18 cellular contexts compared by ENCODE assay signal in the genomic region with DNA sequence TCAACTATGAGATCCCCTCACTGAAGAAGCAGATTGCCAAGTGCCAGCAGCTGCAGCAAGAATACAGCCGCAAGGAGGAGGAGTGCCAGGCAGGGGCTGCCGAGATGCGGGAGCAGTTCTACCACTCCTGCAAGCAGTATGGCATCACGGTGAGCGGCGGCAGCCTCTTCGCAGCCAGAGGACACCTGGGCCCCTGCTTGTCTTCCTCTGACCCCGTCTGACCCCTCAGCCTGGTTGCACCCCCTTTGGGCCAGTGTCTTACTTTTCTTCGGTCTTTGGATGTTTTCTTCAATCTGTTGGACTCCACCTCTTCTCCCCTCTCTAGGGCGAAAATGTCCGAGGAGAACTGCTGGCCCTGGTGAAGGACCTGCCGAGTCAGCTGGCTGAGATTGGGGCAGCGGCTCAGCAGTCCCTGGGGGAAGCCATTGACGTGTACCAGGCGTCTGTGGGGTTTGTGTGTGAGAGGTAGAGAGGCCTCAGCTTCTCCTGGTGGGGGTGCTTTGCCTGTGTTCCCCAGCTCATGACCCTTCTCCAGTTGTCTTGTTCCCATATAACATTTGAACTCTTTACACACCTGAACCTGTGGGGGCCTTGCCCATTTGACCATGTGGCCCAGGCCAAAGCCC. TPM values are rescaled to one million over a fixed set of nuclear protein-coding genes. Genes with fewer than 3 reads are reported as not detected.
A peak's percentile ranks its signal among the peaks of the same experiment; 100 is the strongest.
DNase-seq lines count a peak whose midpoint lies in the region; ATAC-seq and TF ChIP-seq lines count a peak whose summit lies in the region.
"Had no signal": no experiment of that assay in that cellular context is flagged by ENCODE, and none has a peak within 500 bp of the region (broad histone marks: within the 10 kb centered on the region; RNA-seq: fewer than 3 reads in every experiment).

No MANE protein-coding gene starts in this region.

- BruUV-seq in PC-9 (replicated peaks; lab: Mats Ljungman, UMichigan) = no TSS peak

- H3K36me3 ChIP-seq in Loucy (ENCODE audit: insufficient read depth, low read length) (peaks cover 38% of the 10 kb centered on the region; the same call in 1 of the 2 replicates), PC-9 (ENCODE audit: low read depth) (peaks cover 28% of the 10 kb centered on the region; the same call in 1 of the 2 replicates)

- no peak overlapping the region for H3K4me3 Mint-ChIP-seq in activated CD8-positive, alpha-beta T cell treated with anti-CD3 and anti-CD28 coated beads, Interleukin-2, amount 10 ng/mL, durations not matched to agents 7 days and 5 days
- no peak overlapping the region for H3K4me3 Mint-ChIP-seq in activated CD8-positive, alpha-beta T cell treated with anti-CD3 and anti-CD28 coated beads for 36 hours
- H3K4me3 Mint-ChIP-seq in chondrocyte (ENCODE audit: unreplicated experiment) = no peak overlapping the region
- H3K4me3 Mint-ChIP-seq in stimulated activated effector memory CD8-positive, alpha-beta T cell treated with anti-CD3 and anti-CD28 coated beads, Interleukin-12 subunit alpha, Interleukin-12 subunit beta, amount 100 ng/mL, for 72 hours = no peak overlapping the region

- H3K4me2 ChIP-seq in Loucy (ENCODE audit: low read depth, low read length, poor library complexity, severe bottlenecking) = no peak overlapping the region
- no peak overlapping the region for H3K4me2 ChIP-seq in PC-9
- H3K4me2 ChIP-seq: SK-N-SH had no signal

- no peak for ATAC-seq in activated CD8-positive, alpha-beta T cell treated with anti-CD3 and anti-CD28 coated beads, Interleukin-2, amount 10 ng/mL, durations not matched to agents 7 days and 5 days
- no peak for ATAC-seq in activated CD8-positive, alpha-beta T cell treated with anti-CD3 and anti-CD28 coated beads for 36 hours
- ATAC-seq in stimulated activated effector memory CD8-positive, alpha-beta T cell treated with anti-CD3 and anti-CD28 coated beads, Interleukin-12 subunit alpha, Interleukin-12 subunit beta, amount 100 ng/mL, for 72 hours = no peak
- no peak for ATAC-seq in HG03520 (IDR thresholded peaks at IDR 0.05; ENCODE audit: unreplicated experiment)

- H3K9me2 ChIP-seq in Loucy (replicated peaks; ENCODE audit: low read depth, low read length) (no peaks in the 10 kb centered on the region), PC-9 (ENCODE audit: insufficient read depth) (no peaks in the 10 kb centered on the region)
- H3K9me2 ChIP-seq: SK-N-SH had no signal

- no peaks in the 10 kb centered on the region for H3K27me3 ChIP-seq in Loucy (ENCODE audit: insufficient read depth, low read length, poor library complexity, severe bottlenecking)
- no peaks in the 10 kb centered on the region for H3K27me3 ChIP-seq in PC-9 (ENCODE audit: insufficient read depth, low read depth)

- no peak overlapping the region for H3K27ac ChIP-seq in PC-9

- no peak for DNase-seq in activated CD8-positive, alpha-beta T cell treated with anti-CD3 and anti-CD28 coated beads, Interleukin-2, amount 10 ng/mL, durations not matched to agents 7 days and 5 days
- DNase-seq in activated CD8-positive, alpha-beta T cell treated with anti-CD3 and anti-CD28 coated beads for 36 hours = no peak
- DNase-seq in chondrocyte (ENCODE audit: low spot score) (no peak), PC-9 (no peak), LoVo (ENCODE audit: low spot score) (no peak)
- no peak for DNase-seq in stimulated activated effector memory CD8-positive, alpha-beta T cell treated with anti-CD3 and anti-CD28 coated beads, Interleukin-12 subunit alpha, Interleukin-12 subunit beta, amount 100 ng/mL, for 72 hours (ENCODE audit: low spot score in 2 of 2)
- DNase-seq: 8988T; C1 segment of cervical spinal cord; EL; NCI-H146; NCI-H2081 treated with DMSO at 0.1 percent for 48 hours; NCI-H226; NCI-H69; NK-92 treated with Interleukin-12 subunit alpha and Interleukin-12 subunit beta, amount 100 ng/mL, for 24 hours; Right ventricle myocardium superior; SK-N-SH had no signal

- H3K4me3 ChIP-seq in Loucy (ENCODE audit: low read length, poor library complexity, severe bottlenecking) = no peak overlapping the region
- H3K4me3 ChIP-seq in PC-9 = no peak overlapping the region

- peak overlapping the region; percentile 57 for H3K27ac Mint-ChIP-seq in activated CD8-positive, alpha-beta T cell treated with anti-CD3 and anti-CD28 coated beads, Interleukin-2, amount 10 ng/mL, durations not matched to agents 7 days and 5 days
- H3K27ac Mint-ChIP-seq in activated CD8-positive, alpha-beta T cell treated with anti-CD3 and anti-CD28 coated beads for 36 hours = no peak overlapping the region
- H3K27ac Mint-ChIP-seq in chondrocyte (ENCODE audit: unreplicated experiment) = no peak overlapping the region
- H3K27ac Mint-ChIP-seq in stimulated activated effector memory CD8-positive, alpha-beta T cell treated with anti-CD3 and anti-CD28 coated beads, Interleukin-12 subunit alpha, Interleukin-12 subunit beta, amount 100 ng/mL, for 72 hours = peak overlapping the region; percentile 68

- no peaks in the 10 kb centered on the region for H3K9me3 ChIP-seq in Loucy (ENCODE audit: insufficient read depth, low read depth, low read length)
- H3K9me3 ChIP-seq in PC-9 (ENCODE audit: insufficient read depth, low read depth) = no peaks in the 10 kb centered on the region
- H3K9me3 ChIP-seq: SK-N-SH had no signal

- H3F3A ChIP-seq in Loucy (ENCODE audit: low read depth) (0 out of 2 replicates have a peak, but pooled peaks cover 3% of the 10 kb centered on the region), PC-9 (ENCODE audit: insufficient read depth, low read depth) (peaks cover 2% of the 10 kb centered on the region; the same call in 1 of the 2 replicates)

- H2AFZ ChIP-seq in Loucy (ENCODE audit: low read length) (no peak overlapping the region), PC-9 (no peak overlapping the region)

- H3K4me1 ChIP-seq in Loucy (ENCODE audit: insufficient read depth, low read length, poor library complexity, severe bottlenecking) (peaks cover 24% of the 10 kb centered on the region), PC-9 (replicated peaks; ENCODE audit: insufficient read depth) (peaks cover 16% of the 10 kb centered on the region)

- intact Hi-C loops in activated CD8-positive, alpha-beta T cell treated with anti-CD3 and anti-CD28 coated beads for 36 hours (cut with micrococcal nuclease) = no loop called here
- intact Hi-C loops in PC-9 (cut with micrococcal nuclease; ENCODE audit: unreplicated experiment) = no loop called here

- no peaks in the 10 kb centered on the region for H3K27me3 Mint-ChIP-seq in activated CD8-positive, alpha-beta T cell treated with anti-CD3 and anti-CD28 coated beads, Interleukin-2, amount 10 ng/mL, durations not matched to agents 7 days and 5 days (ENCODE audit: low read depth)
- no peaks in the 10 kb centered on the region for H3K27me3 Mint-ChIP-seq in activated CD8-positive, alpha-beta T cell treated with anti-CD3 and anti-CD28 coated beads for 36 hours
- H3K27me3 Mint-ChIP-seq in chondrocyte (ENCODE audit: low read depth) = no peaks in the 10 kb centered on the region

- H3K9ac ChIP-seq in Loucy (ENCODE audit: low read depth, low read length, poor library complexity, severe bottlenecking) = no peak overlapping the region
- H3K9ac ChIP-seq: SK-N-SH had no signal

- CTCF ChIA-PET in activated CD8-positive, alpha-beta T cell treated with anti-CD3 and anti-CD28 coated beads, Interleukin-2, amount 10 ng/mL, durations not matched to agents 7 days and 5 days (lab: Charles Lee) = interaction anchor here (1.4 to 16.6 kb wide), 3 partner anchors 29 to 42 kb away, joined by 3 to 328 read pairs (median 79); a partner anchor contains a TSS
- CTCF ChIA-PET in activated CD8-positive, alpha-beta T cell treated with anti-CD3 and anti-CD28 coated beads for 36 hours (lab: Charles Lee) = interaction anchor here (1.6 to 12.4 kb wide), 2 partner anchors 26 to 30 kb away, joined by 6 to 284 read pairs; a partner anchor contains a TSS
- CTCF ChIA-PET in PC-9 (lab: Charles Lee) = no interaction called here

- peaks cover 6% of the 10 kb centered on the region for H4K20me1 ChIP-seq in Loucy (ENCODE audit: insufficient read depth, low read length, poor library complexity, severe bottlenecking)
- no peaks in the 10 kb centered on the region for H4K20me1 ChIP-seq in PC-9 (ENCODE audit: insufficient read depth)

- H3K4me1 Mint-ChIP-seq in activated CD8-positive, alpha-beta T cell treated with anti-CD3 and anti-CD28 coated beads, Interleukin-2, amount 10 ng/mL, durations not matched to agents 7 days and 5 days (ENCODE audit: low read depth) = peaks cover 23% of the 10 kb centered on the region
- peaks cover 15% of the 10 kb centered on the region for H3K4me1 Mint-ChIP-seq in activated CD8-positive, alpha-beta T cell treated with anti-CD3 and anti-CD28 coated beads for 36 hours (ENCODE audit: low read depth)
- H3K4me1 Mint-ChIP-seq in chondrocyte (ENCODE audit: low read depth) = peaks cover 16% of the 10 kb centered on the region
- H3K4me1 Mint-ChIP-seq in stimulated activated effector memory CD8-positive, alpha-beta T cell treated with anti-CD3 and anti-CD28 coated beads, Interleukin-12 subunit alpha, Interleukin-12 subunit beta, amount 100 ng/mL, for 72 hours = peaks cover 10% of the 10 kb centered on the region

- POLR2A ChIA-PET in activated CD8-positive, alpha-beta T cell treated with anti-CD3 and anti-CD28 coated beads, Interleukin-2, amount 10 ng/mL, durations not matched to agents 7 days and 5 days (lab: Charles Lee) = no interaction called here
- POLR2A ChIA-PET in activated CD8-positive, alpha-beta T cell treated with anti-CD3 and anti-CD28 coated beads for 36 hours (lab: Charles Lee) = no interaction called here
- POLR2A ChIA-PET in PC-9 (lab: Charles Lee; ENCODE audit: unreplicated experiment) = interaction anchor here (0.5 kb wide), 1 partner anchor 1671 kb away, joined by 13 read pairs; no protein-coding TSS in a partner anchor

- no peaks in the 10 kb centered on the region for H3K9me3 Mint-ChIP-seq in activated CD8-positive, alpha-beta T cell treated with anti-CD3 and anti-CD28 coated beads, Interleukin-2, amount 10 ng/mL, durations not matched to agents 7 days and 5 days (ENCODE audit: insufficient read depth)
- H3K9me3 Mint-ChIP-seq in activated CD8-positive, alpha-beta T cell treated with anti-CD3 and anti-CD28 coated beads for 36 hours = no peaks in the 10 kb centered on the region
- H3K9me3 Mint-ChIP-seq in chondrocyte (ENCODE audit: low read depth) = no peaks in the 10 kb centered on the region
- no peaks in the 10 kb centered on the region for H3K9me3 Mint-ChIP-seq in stimulated activated effector memory CD8-positive, alpha-beta T cell treated with anti-CD3 and anti-CD28 coated beads, Interleukin-12 subunit alpha, Interleukin-12 subunit beta, amount 100 ng/mL, for 72 hours

- H3K79me2 ChIP-seq in Loucy (ENCODE audit: insufficient read depth, low read length) (peaks cover 34% of the 10 kb centered on the region), PC-9 (ENCODE audit: low read depth) (peaks cover 20% of the 10 kb centered on the region)

- no peak for TF ChIP-seq CTCF in activated CD8-positive, alpha-beta T cell treated with anti-CD3 and anti-CD28 coated beads for 36 hours (IDR thresholded peaks at IDR 0.05)
- TF ChIP-seq CTCF in Loucy (conservative IDR thresholded peaks at IDR 0.05; ENCODE audit: low read length) (peak; percentile 33), chondrocyte (IDR thresholded peaks at IDR 0.05) (peak; percentile 8), PC-9 (conservative IDR thresholded peaks at IDR 0.05) (no peak)

- peaks cover 52% of the 10 kb centered on the region for H3K36me3 Mint-ChIP-seq in activated CD8-positive, alpha-beta T cell treated with anti-CD3 and anti-CD28 coated beads, Interleukin-2, amount 10 ng/mL, durations not matched to agents 7 days and 5 days (ENCODE audit: low read depth)
- peaks cover 40% of the 10 kb centered on the region for H3K36me3 Mint-ChIP-seq in activated CD8-positive, alpha-beta T cell treated with anti-CD3 and anti-CD28 coated beads for 36 hours (ENCODE audit: low read depth)
- peaks cover 29% of the 10 kb centered on the region for H3K36me3 Mint-ChIP-seq in chondrocyte (ENCODE audit: low read depth)
- peaks cover 77% of the 10 kb centered on the region for H3K36me3 Mint-ChIP-seq in stimulated activated effector memory CD8-positive, alpha-beta T cell treated with anti-CD3 and anti-CD28 coated beads, Interleukin-12 subunit alpha, Interleukin-12 subunit beta, amount 100 ng/mL, for 72 hours

RNA-seq across cellular contexts. Expression of a gene that starts 4.4 kb away (rescaled TPM):
- total RNA-seq in activated CD8-positive, alpha-beta T cell treated with anti-CD3 and anti-CD28 coated beads, Interleukin-2, amount 10 ng/mL, durations not matched to agents 7 days and 5 days = 100 to 1,000 TPM; 186 to 196 TPM
- total RNA-seq in activated CD8-positive, alpha-beta T cell treated with anti-CD3 and anti-CD28 coated beads for 36 hours = 100 to 1,000 TPM; 161 to 171 TPM
- total RNA-seq in chondrocyte (99.2 to 123 TPM (median 105 TPM) in 3 replicates), PC-9 (2021) (147 and 195 TPM in 2 replicates)

RNA-seq across cellular contexts. Expression of a gene that starts 17.6 kb away (rescaled TPM):
- total RNA-seq in activated CD8-positive, alpha-beta T cell treated with anti-CD3 and anti-CD28 coated beads, Interleukin-2, amount 10 ng/mL, durations not matched to agents 7 days and 5 days = not detected
- not detected for total RNA-seq in activated CD8-positive, alpha-beta T cell treated with anti-CD3 and anti-CD28 coated beads for 36 hours
- total RNA-seq in chondrocyte (not detected in 3 replicates), PC-9 (2021) (5.3 and 6.2 TPM in 2 replicates)
- total RNA-seq: Right ventricle myocardium superior had no signal

RNA-seq across cellular contexts. Expression of a gene that starts 33.9 kb away (rescaled TPM):
- total RNA-seq in activated CD8-positive, alpha-beta T cell treated with anti-CD3 and anti-CD28 coated beads, Interleukin-2, amount 10 ng/mL, durations not matched to agents 7 days and 5 days = 10 to 100 TPM; 37.9 to 44.0 TPM
- total RNA-seq in activated CD8-positive, alpha-beta T cell treated with anti-CD3 and anti-CD28 coated beads for 36 hours = 10 to 100 TPM; 41.0 to 42.7 TPM
- total RNA-seq in chondrocyte (6.3 to 9.0 TPM (median 8.2 TPM) in 3 replicates), PC-9 (2021) (40.2 and 44.1 TPM in 2 replicates)

Comparison
In these comparisons a context has a peak if more than half of its experiments do, and no peak if none do; other contexts are left out.
1. H3K27ac Mint-ChIP-seq: peak in activated CD8-positive, alpha-beta T cell treated with anti-CD3 and anti-CD28 coated beads, Interleukin-2, amount 10 ng/mL, durations not matched to agents 7 days and 5 days (single experiment) and stimulated activated effector memory CD8-positive, alpha-beta T cell treated with anti-CD3 and anti-CD28 coated beads, Interleukin-12 subunit alpha, Interleukin-12 subunit beta, amount 100 ng/mL, for 72 hours (single experiment); none in activated CD8-positive, alpha-beta T cell treated with anti-CD3 and anti-CD28 coated beads for 36 hours (single experiment) and chondrocyte (single experiment).
2. CTCF ChIP-seq: peak in Loucy (single experiment) and chondrocyte (single experiment); none in activated CD8-positive, alpha-beta T cell treated with anti-CD3 and anti-CD28 coated beads for 36 hours (single experiment) and PC-9 (single experiment).